ENCODE assay signal across 13 cellular contexts in the genomic region with DNA sequence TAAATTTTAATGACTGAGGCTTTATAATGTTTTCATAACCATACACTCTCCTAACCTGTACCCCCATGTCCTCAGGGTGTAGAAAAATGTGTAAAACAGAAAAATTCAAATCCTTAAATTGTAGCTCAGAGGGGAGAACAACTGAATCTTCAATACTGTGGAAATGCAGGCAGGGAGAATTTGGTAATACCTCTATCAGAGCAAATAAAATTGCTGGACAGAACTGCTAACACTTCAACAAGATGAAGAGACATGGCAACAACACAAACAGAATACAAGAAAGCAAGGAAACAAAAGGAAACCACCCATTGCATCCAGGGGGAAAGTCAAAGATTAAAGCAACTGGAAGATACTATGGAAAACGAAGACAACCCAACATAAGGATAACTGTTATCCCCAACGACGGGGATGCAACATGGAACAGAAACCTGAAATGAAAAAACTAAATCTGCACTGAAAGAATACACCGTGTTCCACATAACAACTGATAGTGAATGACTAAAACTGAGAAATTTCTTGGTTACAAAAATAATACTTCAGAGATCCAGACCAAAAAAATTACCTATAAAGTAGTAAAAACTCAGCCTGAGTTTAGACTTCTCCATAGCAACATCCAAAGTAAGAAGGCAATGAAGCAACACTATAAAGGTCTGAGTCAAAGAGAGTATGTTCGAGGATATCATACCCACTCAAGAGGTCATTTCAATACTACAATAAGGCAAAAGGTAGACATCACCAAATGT. TPM values are rescaled to one million over a fixed set of nuclear protein-coding genes. Genes with fewer than 3 reads are reported as not detected.
DNase-seq lines count a peak whose midpoint lies in the region; ATAC-seq, FAIRE-seq and TF ChIP-seq lines count a peak whose summit lies in the region.
"Had no signal": no experiment of that assay in that cellular context is flagged by ENCODE, and none has a peak within 500 bp of the region (broad histone marks: within the 10 kb centered on the region; RNA-seq: fewer than 3 reads in every experiment).

No MANE protein-coding gene starts in this region.

- no peak overlapping the region for H3K4me3 Mint-ChIP-seq in Calu3 (ENCODE audit: low read depth, unreplicated experiment)
- H3K4me3 Mint-ChIP-seq: CD8-positive, alpha-beta T cell had no signal

- H3K27me3 ChIP-seq in mammary epithelial cell (ENCODE audit: insufficient read depth, low read length), result no peaks in the 10 kb centered on the region
- H3K27me3 ChIP-seq: colonic mucosa, suprapubic skin had no signal

- ATAC-seq in HG03095 (IDR thresholded peaks at IDR 0.05; ENCODE audit: unreplicated experiment), result peak; percentile 77
- ATAC-seq: CD8-positive, alpha-beta T cell had no signal

- intact Hi-C loops in mammary epithelial cell (cut with micrococcal nuclease) (no loop called here), Calu3 (cut with micrococcal nuclease; ENCODE audit: unreplicated experiment) (no loop called here)

- no peak for DNase-seq in GM18507 (ENCODE audit: extremely low spot score, insufficient read length, low read depth)
- peak; percentile 34 for DNase-seq in GM20000 (ENCODE audit: low spot score)
- no peak for DNase-seq in mammary epithelial cell
- no peak for DNase-seq in Calu3
- DNase-seq in HPDE6-E6E7 (ENCODE audit: extremely low spot score), result no peak
- DNase-seq in NCI-H2029 (lab: John Stamatoyannopoulos, UW), result no peak
- DNase-seq: CD8-positive, alpha-beta T cell; colonic mucosa; KG1; NCI-H1436 treated with DMSO at 0.1 percent for 48 hours had no signal

- H4K20me1 ChIP-seq in mammary epithelial cell (ENCODE audit: insufficient read depth, low read length), result no peaks in the 10 kb centered on the region

- no peak for TF ChIP-seq CTCF in GM20000 (IDR thresholded peaks at IDR 0.05; ENCODE audit: extremely low read depth, missing control alignments)
- TF ChIP-seq CTCF in mammary epithelial cell (conservative IDR thresholded peaks at IDR 0.05 in 1 of 2, IDR thresholded peaks at IDR 0.05 in 1 of 2; ENCODE audit: extremely low read depth in 1 of 2, insufficient read depth in 1 of 2, low read depth in 1 of 2, low read length in 2 of 2), result no peak
- TF ChIP-seq CTCF in Calu3 (IDR thresholded peaks at IDR 0.05; ENCODE audit: unreplicated experiment), result no peak

- in situ Hi-C loops in mammary epithelial cell (cut with MboI; ENCODE audit: low sequenced_read_pairs in 2 of 2), result no loop called here

- peak overlapping the region; percentile 16 for H3K27ac ChIP-seq in mammary epithelial cell (ENCODE audit: insufficient read depth, low read depth, low read length)
- H3K27ac ChIP-seq: colonic mucosa, suprapubic skin had no signal

- H3K9me3 Mint-ChIP-seq in Calu3 (ENCODE audit: low read depth, unreplicated experiment), result no peaks in the 10 kb centered on the region
- H3K9me3 Mint-ChIP-seq: CD8-positive, alpha-beta T cell had no signal

- no peaks in the 10 kb centered on the region for H3K36me3 Mint-ChIP-seq in Calu3 (ENCODE audit: insufficient read depth, unreplicated experiment)

- CTCF ChIA-PET in mammary epithelial cell (lab: Charles Lee; ENCODE audit: low non-redundant PET) (no interaction called here), Calu3 (lab: Charles Lee) (no interaction called here)

- no TSS peak for BruUV-seq in mammary epithelial cell (replicated peaks; lab: Mats Ljungman, UMichigan)
- no TSS peak for BruUV-seq in Calu3 (replicated peaks; lab: Mats Ljungman, UMichigan)

- peaks cover 9% of the 10 kb centered on the region for H3K4me1 Mint-ChIP-seq in Calu3 (ENCODE audit: low read depth, unreplicated experiment)

- dilution Hi-C loops in mammary epithelial cell (cut with HindIII; ENCODE audit: low sequenced_read_pairs), result no loop called here

- peaks cover 71% of the 10 kb centered on the region for H3K79me2 ChIP-seq in mammary epithelial cell (ENCODE audit: insufficient read depth, low read length)

- H3K36me3 ChIP-seq in mammary epithelial cell (ENCODE audit: insufficient read depth, low read length), result peaks cover 2% of the 10 kb centered on the region
- H3K36me3 ChIP-seq: colonic mucosa, suprapubic skin had no signal

- H3K9ac ChIP-seq in mammary epithelial cell (ENCODE audit: insufficient read depth, low read length), result no peak overlapping the region

- H2AFZ ChIP-seq in mammary epithelial cell (ENCODE audit: low read depth, low read length), result no peak overlapping the region

- 88% methylated on average over 4 of the region's 5 CpGs for WGBS in mammary epithelial cell (ENCODE audit: low coverage, missing lambda C conversion rate)

- no peaks in the 10 kb centered on the region for H3K9me3 ChIP-seq in mammary epithelial cell (replicated peaks; ENCODE audit: insufficient read depth, low read length)
- H3K9me3 ChIP-seq: colonic mucosa, suprapubic skin had no signal

- no peak overlapping the region for H3K4me2 ChIP-seq in mammary epithelial cell (ENCODE audit: insufficient read depth, low read depth, low read length)

- no peak overlapping the region for H3K27ac Mint-ChIP-seq in Calu3 (ENCODE audit: unreplicated experiment)
- H3K27ac Mint-ChIP-seq: CD8-positive, alpha-beta T cell had no signal

- FAIRE-seq in GM18507 (lab: Jason Lieb, UNC), result peak; percentile 71
- FAIRE-seq: TTC549 had no signal

- peaks cover 9% of the 10 kb centered on the region for H3K4me1 ChIP-seq in mammary epithelial cell (ENCODE audit: insufficient read depth, low read length)
- H3K4me1 ChIP-seq: colonic mucosa, suprapubic skin had no signal

- H3K27me3 Mint-ChIP-seq in Calu3 (ENCODE audit: unreplicated experiment), result no peaks in the 10 kb centered on the region

- H3K4me3 ChIP-seq in mammary epithelial cell (replicated peaks in 1 of 3; ENCODE audit: insufficient read depth in 1 of 3, low read depth in 2 of 3, low read length in 3 of 3), result no peak overlapping the region
- H3K4me3 ChIP-seq: colonic mucosa, suprapubic skin had no signal

RNA-seq across cellular contexts. Expression of a gene that starts 48.5 kb away (rescaled TPM):
- total RNA-seq in mammary epithelial cell, result 100 to 1,000 TPM in 1 of 2 donors, 10 to 100 TPM in 1; 98.5 to 199 TPM
- polyA plus RNA-seq in mammary epithelial cell, result 74.9 TPM
- polyA minus RNA-seq in mammary epithelial cell, result 48.9 TPM
- total RNA-seq in Calu3 (2022), result 55.4 and 69.0 TPM in 2 replicates
